In the genomic region with DNA sequence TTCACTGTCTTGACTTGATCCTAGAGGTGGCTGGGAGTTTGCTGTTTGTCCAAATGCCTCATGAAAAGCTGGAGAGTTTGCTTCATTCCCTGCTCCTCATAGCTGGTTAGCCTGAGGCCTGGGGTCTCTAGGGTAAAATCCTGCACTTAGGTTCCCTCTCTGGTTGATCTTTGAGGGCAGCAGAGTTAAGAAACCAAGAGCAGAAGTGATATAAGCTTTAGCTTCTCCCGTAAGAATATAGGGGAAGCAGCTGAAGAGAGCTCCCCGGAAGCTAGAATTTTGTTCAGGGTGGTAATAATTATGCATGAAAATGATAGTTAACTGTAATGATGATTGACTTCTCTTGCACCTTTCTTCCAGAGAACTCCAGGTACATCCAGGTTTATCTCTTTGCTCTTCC, we compare ENCODE assay signal across 9 cellular contexts. TPM values are rescaled to one million over a fixed set of nuclear protein-coding genes. Genes with fewer than 3 reads are reported as not detected.
A peak's percentile ranks its signal among the peaks of the same experiment; 100 is the strongest.
DNase-seq lines count a peak whose midpoint lies in the region; ATAC-seq, FAIRE-seq and TF ChIP-seq lines count a peak whose summit lies in the region.
"Had no signal": no experiment of that assay in that cellular context is flagged by ENCODE, and none has a peak within 500 bp of the region (broad histone marks: within the 10 kb centered on the region; RNA-seq: fewer than 3 reads in every experiment).

No MANE protein-coding gene starts in this region.

- peaks cover 9 to 24% of the 10 kb centered on the region in 2 donors for H3K4me1 ChIP-seq in muscle layer of duodenum (ENCODE audit: control insufficient read depth in 1 of 2, insufficient read depth in 2 of 2, low read length in 2 of 2)

- no peak for ATAC-seq in esophagus mucosa
- ATAC-seq in HG03196 (IDR thresholded peaks at IDR 0.05; ENCODE audit: unreplicated experiment) = no peak
- ATAC-seq in GM18861 (IDR thresholded peaks at IDR 0.05; ENCODE audit: unreplicated experiment) = no peak

- peak overlapping the region; percentile 76 for H3K4me3 ChIP-seq in LNCaP clone FGC (ENCODE audit: low read depth, low read length)
- H3K4me3 ChIP-seq in bronchial epithelial cell (ENCODE audit: low read depth, low read length) = peak overlapping the region; percentile 74
- H3K4me3 ChIP-seq in muscle layer of duodenum (ENCODE audit: low read depth in 1 of 2, low read length in 2 of 2) = peak overlapping the region; percentile 74 to 89

- peak; percentile 45 to 46 for DNase-seq in AML-193 (lab: John Stamatoyannopoulos, UW)
- no peak for DNase-seq in LNCaP clone FGC (ENCODE audit: low read depth)
- DNase-seq in bronchial epithelial cell (ENCODE audit: low read depth) = no peak
- DNase-seq in activated CD8-positive, alpha-beta memory T cell treated with anti-CD3 and anti-CD28 coated beads, Interleukin-2, amount 50 U/mL, for 4 hours = no peak
- DNase-seq: cerebellar nuclear complex had no signal

- H3K27ac ChIP-seq in muscle layer of duodenum (ENCODE audit: low read length) = peak overlapping the region; percentile 83

- TF ChIP-seq CTCF in LNCaP clone FGC (IDR thresholded peaks at IDR 0.05; ENCODE audit: control insufficient read depth, extremely low read depth, insufficient read depth) (no peak), bronchial epithelial cell (IDR thresholded peaks at IDR 0.05; ENCODE audit: insufficient read depth, low read length, severe bottlenecking) (no peak)

- H3K27me3 ChIP-seq in bronchial epithelial cell (ENCODE audit: control insufficient read depth, insufficient read depth, low read length) = no peaks in the 10 kb centered on the region
- H3K27me3 ChIP-seq in muscle layer of duodenum (ENCODE audit: low read depth, low read length) = no peaks in the 10 kb centered on the region

- H3K36me3 ChIP-seq in bronchial epithelial cell (ENCODE audit: control insufficient read depth, insufficient read depth, low read length) = peaks cover 5% of the 10 kb centered on the region
- peaks cover 12% of the 10 kb centered on the region in 2 donors for H3K36me3 ChIP-seq in muscle layer of duodenum (ENCODE audit: control insufficient read depth in 1 of 2, insufficient read depth in 2 of 2, low read length in 2 of 2)

- no peak for FAIRE-seq in bronchial epithelial cell (lab: Jason Lieb, UNC)

- no peaks in the 10 kb centered on the region for H3K9me3 ChIP-seq in muscle layer of duodenum (ENCODE audit: control insufficient read depth in 1 of 2, low read length in 2 of 2)

RNA-seq across cellular contexts. Expression of a gene that starts 1.4 kb away (rescaled TPM):
- total RNA-seq in bronchial epithelial cell (10.3 and 17.7 TPM in 2 replicates), esophagus mucosa (12.6 TPM)

RNA-seq across cellular contexts. Expression of a gene that starts 7.9 kb away (rescaled TPM):
- total RNA-seq in bronchial epithelial cell (0.26 TPM in 2 replicates), esophagus mucosa (2.7 TPM)

RNA-seq across cellular contexts. Expression of a gene that starts 13.0 kb away (rescaled TPM):
- total RNA-seq in bronchial epithelial cell (42.4 and 44.5 TPM in 2 replicates), esophagus mucosa (32.1 TPM)

Comparison
In these comparisons a context has a peak if more than half of its experiments do, and no peak if none do; other contexts are left out.
1. DNase-seq: peak in AML-193 (2 of 2); none in LNCaP clone FGC (single experiment), bronchial epithelial cell (single experiment) and activated CD8-positive, alpha-beta memory T cell treated with anti-CD3 and anti-CD28 coated beads, Interleukin-2, amount 50 U/mL, for 4 hours (single experiment).
2. Peak in every context shown above with its lines, with median percentiles within 50 percentile points of each other: H3K4me3 ChIP-seq.